Comparison of ENCODE assay signal across 8 cellular contexts in genomic region chrX:119468186-119468929, GRCh38. TPM values are rescaled to one million over a fixed set of nuclear protein-coding genes. Genes with fewer than 3 reads are reported as not detected.
DNase-seq lines count a peak whose midpoint lies in the region; ATAC-seq and TF ChIP-seq lines count a peak whose summit lies in the region.

SLC25A5 (plus strand) TSS chrX:119468444; CDS start chrX:119468516, 72 bp downstream.

- H3K9me3 ChIP-seq in BE2C (no peaks in the 10 kb centered on the region), liver (ENCODE audit: control insufficient read depth in 4 of 4, low read length in 3 of 4) (no peaks in the 10 kb centered on the region)

- peak within 1 kb of the TSS; percentile 94 to 98 for H3K27ac ChIP-seq in liver (ENCODE audit: low read depth in 1 of 2, low read length in 2 of 2)

- ATAC-seq in HG03439 (IDR thresholded peaks at IDR 0.05; ENCODE audit: unreplicated experiment) = peak; percentile 76

- no peaks in the 10 kb centered on the region for H3K27me3 ChIP-seq in BE2C
- H3K27me3 ChIP-seq in liver (ENCODE audit: control insufficient read depth in 4 of 4, insufficient read depth in 4 of 4, low read length in 3 of 4) = no peaks in the 10 kb centered on the region

- TF ChIP-seq RAD21 in liver (IDR thresholded peaks at IDR 0.05) = no peak

- H3K36me3 ChIP-seq in BE2C = peaks cover 22% of the 10 kb centered on the region
- H3K36me3 ChIP-seq in liver (ENCODE audit: control insufficient read depth in 4 of 4, insufficient read depth in 3 of 4, low read depth in 1 of 4, low read length in 3 of 4) = peaks cover 0 to 8% (median 7%) of the 10 kb centered on the region in 4 donors

- H3K4me3 ChIP-seq in BE2C (ENCODE audit: low read depth, low read length) (peak within 1 kb of the TSS; percentile 76), liver (ENCODE audit: low read depth in 1 of 3, low read length in 3 of 3) (peak within 1 kb of the TSS; percentile 72 to 75 (median 75))

- WGBS in liver = under 1% methylated on average over 64 of the region's 64 CpGs

- H3K4me1 ChIP-seq in BE2C (no peaks in the 10 kb centered on the region), liver (ENCODE audit: control insufficient read depth in 4 of 4, insufficient read depth in 4 of 4, low read length in 3 of 4) (peaks cover 0 to 36% (median 9%) of the 10 kb centered on the region in 4 donors)

- H3K9ac ChIP-seq in liver (ENCODE audit: low read depth in 1 of 2, low read length in 2 of 2) = peak within 1 kb of the TSS; percentile 48 to 75

- no peak for TF ChIP-seq CTCF in BE2C (IDR thresholded peaks at IDR 0.05; ENCODE audit: low read depth, low read length)
- no peak for TF ChIP-seq CTCF in liver (IDR thresholded peaks at IDR 0.05; ENCODE audit: low read depth, low read length, missing input control)

- DNase-seq in BE2C (peak; percentile 88), GM19238 (ENCODE audit: insufficient read length, low spot score) (peak; percentile 65), NCI-H524 treated with DMSO at 0.1 percent for 48 hours (lab: John Stamatoyannopoulos, UW) (peak; percentile 41), dedifferentiated amniotic fluid mesenchymal stem cell (ENCODE audit: extremely low spot score) (peak; percentile 71)
- DNase-seq in activated CD4-positive, alpha-beta T cell treated with anti-CD3 and anti-CD28 coated beads, Interleukin-2, amount 50 U/mL, for 24 hours (ENCODE audit: low read depth in 1 of 2, low spot score in 1 of 2) = peak; percentile 59 to 65
- peak; percentile 82 for DNase-seq in stimulated activated CD4-positive, alpha-beta T cell treated with anti-CD3 and anti-CD28 coated beads, Interleukin-4, amount 100 ng/mL, for 24 hours

TF ChIP-seq in liver, 16 proteins besides CTCF, POLR2A, EP300 and RAD21:
- TF ChIP-seq TAF1 (conservative IDR thresholded peaks at IDR 0.05) (peak; percentile 63), RXRA (IDR thresholded peaks at IDR 0.05) (no peak), YY1 (IDR thresholded peaks at IDR 0.05) (peak; percentile 33), HNF4A (conservative IDR thresholded peaks at IDR 0.05) (peak; percentile 45 to 59), JUND (IDR thresholded peaks at IDR 0.05) (no peak), ATF3 (IDR thresholded peaks at IDR 0.05) (no peak)
- TF ChIP-seq, protein P1, sequence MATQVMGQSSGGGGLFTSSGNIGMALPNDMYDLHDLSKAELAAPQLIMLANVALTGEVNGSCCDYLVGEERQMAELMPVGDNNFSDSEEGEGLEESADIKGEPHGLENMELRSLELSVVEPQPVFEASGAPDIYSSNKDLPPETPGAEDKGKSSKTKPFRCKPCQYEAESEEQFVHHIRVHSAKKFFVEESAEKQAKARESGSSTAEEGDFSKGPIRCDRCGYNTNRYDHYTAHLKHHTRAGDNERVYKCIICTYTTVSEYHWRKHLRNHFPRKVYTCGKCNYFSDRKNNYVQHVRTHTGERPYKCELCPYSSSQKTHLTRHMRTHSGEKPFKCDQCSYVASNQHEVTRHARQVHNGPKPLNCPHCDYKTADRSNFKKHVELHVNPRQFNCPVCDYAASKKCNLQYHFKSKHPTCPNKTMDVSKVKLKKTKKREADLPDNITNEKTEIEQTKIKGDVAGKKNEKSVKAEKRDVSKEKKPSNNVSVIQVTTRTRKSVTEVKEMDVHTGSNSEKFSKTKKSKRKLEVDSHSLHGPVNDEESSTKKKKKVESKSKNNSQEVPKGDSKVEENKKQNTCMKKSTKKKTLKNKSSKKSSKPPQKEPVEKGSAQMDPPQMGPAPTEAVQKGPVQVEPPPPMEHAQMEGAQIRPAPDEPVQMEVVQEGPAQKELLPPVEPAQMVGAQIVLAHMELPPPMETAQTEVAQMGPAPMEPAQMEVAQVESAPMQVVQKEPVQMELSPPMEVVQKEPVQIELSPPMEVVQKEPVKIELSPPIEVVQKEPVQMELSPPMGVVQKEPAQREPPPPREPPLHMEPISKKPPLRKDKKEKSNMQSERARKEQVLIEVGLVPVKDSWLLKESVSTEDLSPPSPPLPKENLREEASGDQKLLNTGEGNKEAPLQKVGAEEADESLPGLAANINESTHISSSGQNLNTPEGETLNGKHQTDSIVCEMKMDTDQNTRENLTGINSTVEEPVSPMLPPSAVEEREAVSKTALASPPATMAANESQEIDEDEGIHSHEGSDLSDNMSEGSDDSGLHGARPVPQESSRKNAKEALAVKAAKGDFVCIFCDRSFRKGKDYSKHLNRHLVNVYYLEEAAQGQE (IDR thresholded peaks at IDR 0.05) = peak; percentile 89

RNA-seq across cellular contexts. Expression of gene SLC25A5, which starts in this region (rescaled TPM):
- 935 TPM for polyA plus RNA-seq in BE2C (2012; ENCODE audit: insufficient read depth, insufficient read length, low read depth)
- total RNA-seq in liver = 100 to 1,000 TPM; 191 to 206 TPM
- 100 to 1,000 TPM; 209 to 304 TPM for polyA plus RNA-seq in liver

Comparison
In these comparisons a context has a peak if more than half of its experiments do, and no peak if none do; other contexts are left out.
1. Peak in every context shown above with its lines: DNase-seq, ATAC-seq, H3K4me3 ChIP-seq and H3K27ac ChIP-seq.